1 cellular context compared by ENCODE assay signal in genomic region chr1:43543567-43543966, GRCh38.
TF ChIP-seq lines count a peak whose summit lies in the region.

No MANE protein-coding gene starts in this region.

TF ChIP-seq in WTC11, 78 proteins besides CTCF, POLR2A, EP300 and RAD21 (continued from another document):
- TF ChIP-seq JAZF1 (CRISPR knock-in tag; IDR thresholded peaks at IDR 0.05) (no peak), ZNF281 (CRISPR knock-in tag; IDR thresholded peaks at IDR 0.05) (no peak), AR (CRISPR knock-in tag; IDR thresholded peaks at IDR 0.05) (no peak), RELA (CRISPR knock-in tag; IDR thresholded peaks at IDR 0.05; ENCODE audit: borderline replicate concordance) (no peak), PRRX2 (CRISPR knock-in tag; IDR thresholded peaks at IDR 0.05) (no peak), SMAD4 (CRISPR knock-in tag; IDR thresholded peaks at IDR 0.05) (no peak)
